Comparison of ENCODE assay signal across 9 cellular contexts in genomic region chr3:189272500-189273119, GRCh38.
DNase-seq lines count a peak whose midpoint lies in the region; ATAC-seq and TF ChIP-seq lines count a peak whose summit lies in the region.
"Had no signal": no experiment of that assay in that cellular context is flagged by ENCODE, and none has a peak within 500 bp of the region (broad histone marks: within the 10 kb centered on the region; RNA-seq: fewer than 3 reads in every experiment).

No MANE protein-coding gene starts in this region.

- no peak overlapping the region for H3K4me2 ChIP-seq in neural progenitor cell

- H3K4me1 ChIP-seq in neural progenitor cell (no peaks in the 10 kb centered on the region), gastrocnemius medialis (peaks cover 10 to 11% of the 10 kb centered on the region in 2 donors)

- CTCF ChIA-PET in activated CD8-positive, alpha-beta T cell treated with anti-CD3 and anti-CD28 coated beads for 36 hours (lab: Charles Lee), result interaction anchor here (0.8 to 2.8 kb wide), 24 partner anchors 9 to 682 kb away, joined by 3 to 22 read pairs (median 3); no protein-coding TSS in a partner anchor

- DNase-seq in DMS79 treated with DMSO at 0.1 percent for 48 hours (lab: John Stamatoyannopoulos, UW), result peak; percentile 41
- no peak for DNase-seq in DMS79 (lab: John Stamatoyannopoulos, UW)
- peak; percentile 61 for DNase-seq in NAMALWA (ENCODE audit: low spot score)
- DNase-seq in activated CD8-positive, alpha-beta T cell treated with anti-CD3 and anti-CD28 coated beads for 36 hours, result no peak
- peak; percentile 60 for DNase-seq in neural progenitor cell (ENCODE audit: low spot score)
- DNase-seq in gastrocnemius medialis, result no peak

- H3F3A ChIP-seq in neural progenitor cell (ENCODE audit: low read depth), result no peaks in the 10 kb centered on the region

- no peak overlapping the region for H3K4me3 Mint-ChIP-seq in activated CD8-positive, alpha-beta T cell treated with anti-CD3 and anti-CD28 coated beads for 36 hours
- H3K4me3 Mint-ChIP-seq in neural progenitor cell, result no peak overlapping the region

- peaks cover 21% of the 10 kb centered on the region for H3K4me1 Mint-ChIP-seq in activated CD8-positive, alpha-beta T cell treated with anti-CD3 and anti-CD28 coated beads for 36 hours (ENCODE audit: low read depth)
- no peaks in the 10 kb centered on the region for H3K4me1 Mint-ChIP-seq in neural progenitor cell

- intact Hi-C loops in activated CD8-positive, alpha-beta T cell treated with anti-CD3 and anti-CD28 coated beads for 36 hours (cut with micrococcal nuclease), result loop anchor here (5.0 to 10.0 kb wide), 2 partner anchors 132 to 675 kb away; no protein-coding TSS in a partner anchor
- intact Hi-C loops in gastrocnemius medialis (cut with DNase I; ENCODE audit: low total_unique reads), result no loop called here

- H3K4me3 ChIP-seq in neural progenitor cell, result no peak overlapping the region
- H3K4me3 ChIP-seq in gastrocnemius medialis, result no peak overlapping the region
- H3K4me3 ChIP-seq: thoracic aorta had no signal

- no peaks in the 10 kb centered on the region for H3K79me2 ChIP-seq in neural progenitor cell (ENCODE audit: low read depth)

- H3K27me3 ChIP-seq in neural progenitor cell, result no peaks in the 10 kb centered on the region
- no peaks in the 10 kb centered on the region for H3K27me3 ChIP-seq in gastrocnemius medialis

- no peaks in the 10 kb centered on the region for H3K27me3 Mint-ChIP-seq in activated CD8-positive, alpha-beta T cell treated with anti-CD3 and anti-CD28 coated beads for 36 hours
- peaks cover 3% of the 10 kb centered on the region for H3K27me3 Mint-ChIP-seq in neural progenitor cell (ENCODE audit: insufficient read depth, low read depth)

- no peaks in the 10 kb centered on the region for H4K20me1 ChIP-seq in neural progenitor cell (ENCODE audit: low read depth)

- no peaks in the 10 kb centered on the region for H3K9me3 Mint-ChIP-seq in activated CD8-positive, alpha-beta T cell treated with anti-CD3 and anti-CD28 coated beads for 36 hours
- no peaks in the 10 kb centered on the region for H3K9me3 Mint-ChIP-seq in neural progenitor cell

- ATAC-seq in activated CD8-positive, alpha-beta T cell treated with anti-CD3 and anti-CD28 coated beads for 36 hours, result peak; percentile 61
- ATAC-seq in gastrocnemius medialis (no peak), GM21717 (IDR thresholded peaks at IDR 0.05; ENCODE audit: unreplicated experiment) (no peak), GM18873 (IDR thresholded peaks at IDR 0.05; ENCODE audit: low FRiP score, unreplicated experiment) (no peak)

- no peak overlapping the region for H2AFZ ChIP-seq in neural progenitor cell (replicated peaks)

- H3K9me3 ChIP-seq in neural progenitor cell (ENCODE audit: low read depth), result no peaks in the 10 kb centered on the region
- H3K9me3 ChIP-seq in gastrocnemius medialis, result no peaks in the 10 kb centered on the region
- H3K9me3 ChIP-seq: thoracic aorta had no signal

- no peak overlapping the region for H3K27ac Mint-ChIP-seq in activated CD8-positive, alpha-beta T cell treated with anti-CD3 and anti-CD28 coated beads for 36 hours
- no peak overlapping the region for H3K27ac Mint-ChIP-seq in neural progenitor cell

- no peak for TF ChIP-seq CTCF in activated CD8-positive, alpha-beta T cell treated with anti-CD3 and anti-CD28 coated beads for 36 hours (IDR thresholded peaks at IDR 0.05)
- TF ChIP-seq CTCF in neural progenitor cell (IDR thresholded peaks at IDR 0.05) (peak; percentile 72), gastrocnemius medialis (IDR thresholded peaks at IDR 0.05 in 4 of 5, conservative IDR thresholded peaks at IDR 0.05 in 1 of 5) (peak in 1 of 5 experiments; percentile 29)

- in situ Hi-C loops in gastrocnemius medialis (cut with MboI; ENCODE audit: low sequenced_read_pairs in 4 of 4), result loop anchor here in 2 of 4 donors (10.0 to 25.0 kb wide), 2 partner anchors 665 to 672 kb away; no protein-coding TSS in a partner anchor

- no peak for TF ChIP-seq POLR2A in gastrocnemius medialis (IDR thresholded peaks at IDR 0.05)

- H3K27ac ChIP-seq in neural progenitor cell (no peak overlapping the region), gastrocnemius medialis (no peak overlapping the region)
- H3K27ac ChIP-seq: thoracic aorta had no signal

- POLR2A ChIA-PET in activated CD8-positive, alpha-beta T cell treated with anti-CD3 and anti-CD28 coated beads for 36 hours (lab: Charles Lee), result no interaction called here

- H3K36me3 Mint-ChIP-seq in activated CD8-positive, alpha-beta T cell treated with anti-CD3 and anti-CD28 coated beads for 36 hours (ENCODE audit: low read depth), result no peaks in the 10 kb centered on the region
- H3K36me3 Mint-ChIP-seq in neural progenitor cell, result no peaks in the 10 kb centered on the region

- H3K9ac ChIP-seq in neural progenitor cell, result no peak overlapping the region

- no peaks in the 10 kb centered on the region for H3K36me3 ChIP-seq in neural progenitor cell
- no peaks in the 10 kb centered on the region for H3K36me3 ChIP-seq in gastrocnemius medialis
- H3K36me3 ChIP-seq: thoracic aorta had no signal

Comparison
In these comparisons a context has a peak if more than half of its experiments do, and no peak if none do; other contexts are left out.
1. DNase-seq: peak in DMS79 treated with DMSO at 0.1 percent for 48 hours (single experiment), NAMALWA (single experiment) and neural progenitor cell (single experiment); none in DMS79 (single experiment), activated CD8-positive, alpha-beta T cell treated with anti-CD3 and anti-CD28 coated beads for 36 hours (single experiment) and gastrocnemius medialis (0 of 2).